In the genomic region with DNA sequence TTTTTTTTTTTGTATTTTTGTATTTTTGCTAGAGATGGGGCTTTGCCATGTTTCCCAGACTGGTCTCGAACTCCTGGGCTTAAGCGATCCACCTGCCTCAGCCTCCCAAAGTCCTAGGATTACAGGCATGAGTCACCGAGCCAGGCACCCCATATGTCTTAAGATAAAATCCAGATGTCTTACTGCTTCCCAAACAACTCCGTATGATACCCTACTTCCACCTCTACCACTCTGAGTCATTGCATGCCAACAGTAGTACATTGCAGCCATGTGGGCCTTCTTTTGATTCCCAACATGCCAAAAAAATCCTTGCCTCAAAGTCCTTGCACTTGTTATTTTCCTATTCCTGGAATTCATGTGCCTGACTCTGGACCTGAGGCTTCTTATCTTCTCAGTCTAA, we compare ENCODE assay signal across 16 cellular contexts.
A peak's percentile ranks its signal among the peaks of the same experiment; 100 is the strongest.
DNase-seq lines count a peak whose midpoint lies in the region; FAIRE-seq and TF ChIP-seq lines count a peak whose summit lies in the region.
"Had no signal": no experiment of that assay in that cellular context is flagged by ENCODE, and none has a peak within 500 bp of the region (broad histone marks: within the 10 kb centered on the region; RNA-seq: fewer than 3 reads in every experiment).

No MANE protein-coding gene starts in this region.

- no peaks in the 10 kb centered on the region for H3K9me2 ChIP-seq in hepatocyte (replicated peaks; ENCODE audit: insufficient read depth)
- H3K9me2 ChIP-seq in GM23248 (ENCODE audit: insufficient read depth), result no peaks in the 10 kb centered on the region

- H4K20me1 ChIP-seq in hepatocyte (ENCODE audit: insufficient read depth, poor library complexity, severe bottlenecking) (no peaks in the 10 kb centered on the region), GM23248 (ENCODE audit: insufficient read depth) (no peaks in the 10 kb centered on the region)

- no peak overlapping the region for H3K27ac ChIP-seq in hepatocyte
- no peak overlapping the region for H3K27ac ChIP-seq in GM23248
- H3K27ac ChIP-seq in small intestine (ENCODE audit: low read depth in 1 of 2, low read length in 1 of 2), result no peak overlapping the region

- no peaks in the 10 kb centered on the region for H3F3A ChIP-seq in GM23248 (ENCODE audit: insufficient read depth)

- H3K4me2 ChIP-seq in hepatocyte (no peak overlapping the region), GM23248 (ENCODE audit: unreplicated experiment) (no peak overlapping the region)

- no peak for FAIRE-seq in small intestine (lab: Jason Lieb, UNC)
- FAIRE-seq: A204.1 had no signal

- H2AFZ ChIP-seq in hepatocyte (no peak overlapping the region), GM23248 (no peak overlapping the region)

- DNase-seq in A172 (ENCODE audit: low spot score), result peak; percentile 46
- peak; percentile 89 for DNase-seq in NCI-H2171 treated with DMSO at 0.1 percent for 48 hours (lab: John Stamatoyannopoulos, UW)
- peak; percentile 32 for DNase-seq in astrocyte of the spinal cord (ENCODE audit: low read depth, low spot score)
- peak; percentile 7 for DNase-seq in hepatocyte (ENCODE audit: low spot score)
- DNase-seq in GM23248, result no peak
- no peak for DNase-seq in small intestine
- no peak for DNase-seq in NCI-H446 treated with DMSO at 0.1 percent for 48 hours (lab: John Stamatoyannopoulos, UW)
- DNase-seq: BE2C; Caco-2; CD4-positive, CD25-positive, alpha-beta regulatory T cell; GF-D8; GOT3; NCI-H1417; NCI-H187; NCI-H526 treated with DMSO at 0.1 percent for 48 hours had no signal

- TF ChIP-seq CTCF in astrocyte of the spinal cord (IDR thresholded peaks at IDR 0.05; ENCODE audit: low read depth, low read length) (no peak), hepatocyte (IDR thresholded peaks at IDR 0.05; ENCODE audit: poor library complexity) (no peak)

- in situ Hi-C loops in astrocyte of the spinal cord (cut with HindIII; ENCODE audit: low sequenced_read_pairs), result no loop called here
- in situ Hi-C loops in GM23248 (cut with MboI), result no loop called here

- no peak overlapping the region for H3K9ac ChIP-seq in GM23248

- H3K79me2 ChIP-seq in hepatocyte, result no peaks in the 10 kb centered on the region
- no peaks in the 10 kb centered on the region for H3K79me2 ChIP-seq in GM23248 (ENCODE audit: insufficient read depth)

- H3K36me3 ChIP-seq in hepatocyte (replicated peaks; ENCODE audit: insufficient read depth, low read depth) (no peaks in the 10 kb centered on the region), GM23248 (ENCODE audit: low read depth) (no peaks in the 10 kb centered on the region), small intestine (ENCODE audit: control insufficient read depth in 2 of 2, insufficient read depth in 2 of 2, low read length in 2 of 2) (no peaks in the 10 kb centered on the region)
- H3K36me3 ChIP-seq: BE2C had no signal

- 75% methylated on average over 4 of the region's 4 CpGs for WGBS in hepatocyte (ENCODE audit: low lambda C conversion rate, missing lambda C conversion rate)
- WGBS in GM23248 (ENCODE audit: low coverage in 1 of 2, low lambda C conversion rate in 2 of 2, missing lambda C conversion rate in 2 of 2), 2 experiments, result 43 to 48% methylated on average over 4 of the region's 4 CpGs
- 81 to 90% (median 88%) methylated on average over 4 of the region's 4 CpGs for WGBS in small intestine, 3 donors

- no peaks in the 10 kb centered on the region for H3K4me1 ChIP-seq in hepatocyte (ENCODE audit: insufficient read depth)
- no peaks in the 10 kb centered on the region for H3K4me1 ChIP-seq in GM23248 (ENCODE audit: insufficient read depth)
- no peaks in the 10 kb centered on the region for H3K4me1 ChIP-seq in small intestine (ENCODE audit: control insufficient read depth in 2 of 2, insufficient read depth in 1 of 2, low read depth in 1 of 2, low read length in 1 of 2)
- H3K4me1 ChIP-seq: BE2C, Caco-2 had no signal

- H3K4me3 ChIP-seq in astrocyte of the spinal cord (ENCODE audit: low read depth, low read length) (no peak overlapping the region), hepatocyte (no peak overlapping the region), GM23248 (no peak overlapping the region), small intestine (ENCODE audit: low read depth in 1 of 2, low read length in 2 of 2) (no peak overlapping the region)

- H3K27me3 ChIP-seq in hepatocyte (no peaks in the 10 kb centered on the region), GM23248 (replicated peaks; ENCODE audit: insufficient read depth) (no peaks in the 10 kb centered on the region), small intestine (ENCODE audit: control insufficient read depth in 2 of 2, insufficient read depth in 2 of 2, low read length in 2 of 2) (no peaks in the 10 kb centered on the region)
- H3K27me3 ChIP-seq: BE2C had no signal

- H3K9me3 ChIP-seq in hepatocyte (ENCODE audit: low read depth) (no peaks in the 10 kb centered on the region), GM23248 (ENCODE audit: low read depth) (no peaks in the 10 kb centered on the region), small intestine (ENCODE audit: control insufficient read depth, low read depth) (no peaks in the 10 kb centered on the region)
- H3K9me3 ChIP-seq: BE2C, Caco-2 had no signal

Comparison
In these comparisons a context has a peak if more than half of its experiments do, and no peak if none do; other contexts are left out.
1. DNase-seq: peak in A172 (single experiment), NCI-H2171 treated with DMSO at 0.1 percent for 48 hours (single experiment), astrocyte of the spinal cord (single experiment) and hepatocyte (single experiment); none in GM23248 (single experiment), small intestine (single experiment) and NCI-H446 treated with DMSO at 0.1 percent for 48 hours (single experiment).